ENCODE assay signal across 17 cellular contexts in the genomic region with DNA sequence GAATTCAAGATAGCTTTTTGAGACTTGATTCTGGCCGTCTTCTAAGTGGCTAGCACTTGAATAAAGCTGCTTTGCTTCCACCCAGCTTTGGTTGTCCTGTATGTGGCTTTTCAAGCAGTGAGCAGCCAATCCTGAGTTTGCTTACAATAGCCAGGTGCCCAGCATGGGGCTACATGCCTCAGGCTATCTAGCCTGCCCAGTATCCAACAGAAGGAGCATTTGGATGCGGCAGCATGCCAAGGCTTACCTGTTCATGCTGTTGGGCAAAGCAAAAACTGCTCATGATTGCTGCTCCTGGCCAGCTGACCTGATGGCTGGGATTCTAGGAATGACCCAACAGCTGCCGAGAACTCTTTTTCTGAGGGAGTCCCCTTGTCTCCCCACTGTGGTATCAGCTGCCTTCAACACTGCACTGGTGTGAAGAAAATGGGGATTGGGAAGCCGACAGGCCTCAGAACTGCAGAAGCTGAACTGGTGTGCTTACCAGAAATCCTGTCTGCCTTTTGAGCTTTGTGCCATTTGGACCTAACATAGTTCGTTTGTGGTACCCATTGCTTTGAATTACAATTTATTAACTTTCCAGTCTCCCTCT.
"Had no signal": no experiment of that assay in that cellular context is flagged by ENCODE, and none has a peak within 500 bp of the region (broad histone marks: within the 10 kb centered on the region; RNA-seq: fewer than 3 reads in every experiment).

No MANE protein-coding gene starts in this region.

- ATAC-seq: activated naive CD4-positive, alpha-beta T cell treated with anti-CD3 and anti-CD28 coated beads, Interleukin-2, amount 50 U/mL, for 72 hours; activated T-cell treated with anti-CD3 and anti-CD28 coated beads, Interleukin-2, amount 50 U/mL, for 72 hours; pancreas; stimulated activated memory B cell treated with anti-CD40 and anti-IgM and Interleukin-4, amounts not matched to agents 10 μg/mL and 1 μg/mL and 100 μg/mL, for 72 hours had no signal

- H3K27ac Mint-ChIP-seq: activated B cell treated with CpG ODN at 0.5 μM for 24 hours; activated naive CD4-positive, alpha-beta T cell treated with anti-CD3 and anti-CD28 coated beads, Interleukin-2, amount 50 U/mL, for 72 hours; activated T-cell treated with anti-CD3 and anti-CD28 coated beads, Interleukin-2, amount 50 U/mL, for 72 hours; naive B cell; stimulated activated memory B cell treated with anti-CD40 and anti-IgM and Interleukin-4, amounts not matched to agents 10 μg/mL and 1 μg/mL and 100 μg/mL, for 72 hours had no signal

- DNase-seq: activated B cell treated with CpG ODN at 0.5 μM for 24 hours; activated CD4-positive, alpha-beta T cell treated with anti-CD3 and anti-CD28 coated beads for 48 hours; activated CD8-positive, alpha-beta memory T cell treated with anti-CD3 and anti-CD28 coated beads, Interleukin-2, amount 50 U/mL, for 48 hours; activated gamma-delta T cell; activated T-cell treated with anti-CD3 and anti-CD28 coated beads, Interleukin-2, amount 50 U/mL, for 72 hours; central memory CD4-positive, alpha-beta T cell; esophagus squamous epithelium; glutamatergic neuron; hypothalamus; naive B cell; pancreas; stimulated activated CD4-positive, alpha-beta T cell treated with anti-CD3 and anti-CD28 coated beads, Interleukin-12 subunit alpha, Interleukin-12 subunit beta, amount 100 ng/mL, for 4 hours; stimulated activated CD4-positive, alpha-beta T cell treated with anti-CD3 and anti-CD28 coated beads, Interleukin-2, amount 100 ng/mL, for 24 hours; tibial artery; uterus had no signal

- H3K4me3 Mint-ChIP-seq: activated B cell treated with CpG ODN at 0.5 μM for 24 hours; activated T-cell treated with anti-CD3 and anti-CD28 coated beads, Interleukin-2, amount 50 U/mL, for 72 hours; naive B cell; stimulated activated memory B cell treated with anti-CD40 and anti-IgM and Interleukin-4, amounts not matched to agents 10 μg/mL and 1 μg/mL and 100 μg/mL, for 72 hours had no signal

- H3K27me3 Mint-ChIP-seq: activated B cell treated with CpG ODN at 0.5 μM for 24 hours; naive B cell; stimulated activated memory B cell treated with anti-CD40 and anti-IgM and Interleukin-4, amounts not matched to agents 10 μg/mL and 1 μg/mL and 100 μg/mL, for 72 hours had no signal

- H3K36me3 Mint-ChIP-seq: activated naive CD4-positive, alpha-beta T cell treated with anti-CD3 and anti-CD28 coated beads, Interleukin-2, amount 50 U/mL, for 72 hours; naive B cell; stimulated activated memory B cell treated with anti-CD40 and anti-IgM and Interleukin-4, amounts not matched to agents 10 μg/mL and 1 μg/mL and 100 μg/mL, for 72 hours had no signal

- H3K4me1 Mint-ChIP-seq: activated B cell treated with CpG ODN at 0.5 μM for 24 hours; naive B cell; stimulated activated memory B cell treated with anti-CD40 and anti-IgM and Interleukin-4, amounts not matched to agents 10 μg/mL and 1 μg/mL and 100 μg/mL, for 72 hours had no signal
